ENCODE assay signal across 8 cellular contexts in genomic region chr12:47079894-47080724, GRCh38. TPM values are rescaled to one million over a fixed set of nuclear protein-coding genes. Genes with fewer than 3 reads are reported as not detected.
DNase-seq lines count a peak whose midpoint lies in the region; ATAC-seq, FAIRE-seq and TF ChIP-seq lines count a peak whose summit lies in the region.

TSS of gene AMIGO2 (minus strand) at chr12:47079959. CDS start at chr12:47079002, 957 bp downstream.

- peak; percentile 23 for ATAC-seq in GM18909 (IDR thresholded peaks at IDR 0.05; ENCODE audit: poor library complexity, unreplicated experiment)
- peak; percentile 46 for ATAC-seq in IMR-90 (ENCODE audit: low read depth)
- peak; percentile 51 for ATAC-seq in WTC11
- ATAC-seq in HepG2 = no peak

- peaks cover 10% of the 10 kb centered on the region for H3K9me1 ChIP-seq in IMR-90 (ENCODE audit: insufficient read depth, low read length)

- H2BK5ac ChIP-seq in IMR-90 (ENCODE audit: low read depth, low read length, poor library complexity, severe bottlenecking) = peak within 1 kb of the TSS; percentile 86

- H3K9ac ChIP-seq in IMR-90 (ENCODE audit: low read depth, low read length) (peak within 1 kb of the TSS; percentile 92), HepG2 (ENCODE audit: insufficient read depth, low read depth, low read length) (no peak within 1 kb of the TSS)

- H4K20me1 ChIP-seq in IMR-90 (ENCODE audit: insufficient read depth, low read length) (no peaks in the 10 kb centered on the region), HepG2 (ENCODE audit: insufficient read depth, low read length) (no peaks in the 10 kb centered on the region)

- TF ChIP-seq EP300 in HepG2 (IDR thresholded peaks at IDR 0.05; ENCODE audit: low read depth in 2 of 2, low read length in 2 of 2) = no peak
- no peak for TF ChIP-seq EP300 in HepG2 (CRISPR knock-in tag; IDR thresholded peaks at IDR 0.05; ENCODE audit: borderline replicate concordance)

- peak within 1 kb of the TSS; percentile 25 for H3K27ac Mint-ChIP-seq in WTC11
- peak within 1 kb of the TSS; percentile 82 for H3K27ac Mint-ChIP-seq in dendritic cell treated with granulocyte-macrophage colony-stimulating factor and Interleukin-4, amounts not matched to agents 40 ng/mL and 50 ng/mL, for 4 days

- intact Hi-C loops in IMR-90 (cut with micrococcal nuclease) = loop anchor here (1.0 to 5.0 kb wide), 3 partner anchors 48 to 317 kb away; no protein-coding TSS in a partner anchor
- intact Hi-C loops in dendritic cell treated with granulocyte-macrophage colony-stimulating factor and Interleukin-4, amounts not matched to agents 40 ng/mL and 50 ng/mL, for 4 days (cut with micrococcal nuclease) = loop anchor here (5.0 kb wide), 2 partner anchors 227 to 317 kb away; no protein-coding TSS in a partner anchor
- intact Hi-C loops in HepG2 (cut with micrococcal nuclease; ENCODE audit: unreplicated experiment) = no loop called here

- H3K4me2 ChIP-seq in IMR-90 (ENCODE audit: low read depth, low read length) (peak within 1 kb of the TSS; percentile 97), HepG2 (ENCODE audit: low read depth, low read length) (peak within 1 kb of the TSS; percentile 66)

- peak within 1 kb of the TSS; percentile 86 for H2BK20ac ChIP-seq in IMR-90 (ENCODE audit: low read depth, low read length)

- TF ChIP-seq RAD21 in IMR-90 (IDR thresholded peaks at IDR 0.05; ENCODE audit: low read length) = no peak
- TF ChIP-seq RAD21 in HepG2 (CRISPR knock-in tag; IDR thresholded peaks at IDR 0.05) = no peak

- no peaks in the 10 kb centered on the region for H3K9me3 Mint-ChIP-seq in WTC11
- H3K9me3 Mint-ChIP-seq in dendritic cell treated with granulocyte-macrophage colony-stimulating factor and Interleukin-4, amounts not matched to agents 40 ng/mL and 50 ng/mL, for 4 days = no peaks in the 10 kb centered on the region

- dilution Hi-C loops in IMR-90 (cut with HindIII; ENCODE audit: low sequenced_read_pairs, unreplicated experiment) = no loop called here

- peak within 1 kb of the TSS; percentile 77; the same call in 1 of the 2 replicates for H3K18ac ChIP-seq in IMR-90 (ENCODE audit: low read depth, low read length)

- peaks cover 18% of the 10 kb centered on the region for H3K27me3 Mint-ChIP-seq in WTC11 (ENCODE audit: low read depth)
- H3K27me3 Mint-ChIP-seq in dendritic cell treated with granulocyte-macrophage colony-stimulating factor and Interleukin-4, amounts not matched to agents 40 ng/mL and 50 ng/mL, for 4 days = peaks cover 16% of the 10 kb centered on the region

- peaks cover 83% of the 10 kb centered on the region for H3K4me1 Mint-ChIP-seq in WTC11
- peaks cover 48% of the 10 kb centered on the region for H3K4me1 Mint-ChIP-seq in dendritic cell treated with granulocyte-macrophage colony-stimulating factor and Interleukin-4, amounts not matched to agents 40 ng/mL and 50 ng/mL, for 4 days (ENCODE audit: low read depth)

- peak within 1 kb of the TSS; percentile 97 for H3K14ac ChIP-seq in IMR-90 (replicated peaks; ENCODE audit: low read depth, low read length)

- H2AK5ac ChIP-seq in IMR-90 (ENCODE audit: low read depth, low read length) = peak within 1 kb of the TSS; percentile 48

- H4K8ac ChIP-seq in IMR-90 (ENCODE audit: low read depth in 2 of 2, low read length in 2 of 2) = peak within 1 kb of the TSS; percentile 82 to 84

- peak within 1 kb of the TSS; percentile 88 for H3K4me3 Mint-ChIP-seq in WTC11
- peak within 1 kb of the TSS; percentile 89 for H3K4me3 Mint-ChIP-seq in dendritic cell treated with granulocyte-macrophage colony-stimulating factor and Interleukin-4, amounts not matched to agents 40 ng/mL and 50 ng/mL, for 4 days

- BruUV-seq in IMR-90 (replicated peaks; lab: Mats Ljungman, UMichigan) = no TSS peak
- BruUV-seq in HepG2 (replicated peaks; lab: Mats Ljungman, UMichigan) = no TSS peak

- WGBS in IMR-90 (ENCODE audit: extremely low coverage in 2 of 2, insufficient read length in 1 of 2), 2 experiments = no CpG with 5 or more reads among the region's 59 CpGs
- WGBS in HepG2 (ENCODE audit: low lambda C conversion rate) = 83% methylated on average over 27 of the region's 59 CpGs

- H3K27ac ChIP-seq in IMR-90 (ENCODE audit: insufficient read depth, low read length) = peak within 1 kb of the TSS; percentile 57
- no peak within 1 kb of the TSS for H3K27ac ChIP-seq in HepG2 (ENCODE audit: extremely low read length, insufficient read depth, low read length)

- TF ChIP-seq POLR2A in IMR-90 (IDR thresholded peaks at IDR 0.05; ENCODE audit: low read depth, low read length) = no peak
- TF ChIP-seq POLR2A in HepG2 (IDR thresholded peaks at IDR 0.05; ENCODE audit: insufficient read depth in 1 of 2, low read depth in 2 of 2, low read length in 2 of 2) = no peak

- H2AFZ ChIP-seq in IMR-90 (replicated peaks; ENCODE audit: low read length, poor library complexity) = peak within 1 kb of the TSS; percentile 94
- H2AFZ ChIP-seq in HepG2 (ENCODE audit: low read length) = no peak within 1 kb of the TSS

- peak within 1 kb of the TSS; percentile 95 for H3K23ac ChIP-seq in IMR-90 (ENCODE audit: low read depth, low read length)

- H3K27me3 ChIP-seq in IMR-90 (ENCODE audit: control insufficient read depth, insufficient read depth, low read length) (no peaks in the 10 kb centered on the region), HepG2 (ENCODE audit: control insufficient read depth in 1 of 2, insufficient read depth in 2 of 2, low read length in 2 of 2) (peaks cover 4 to 29% of the 10 kb centered on the region in 2 experiments)

- H3K36me3 ChIP-seq in IMR-90 (ENCODE audit: control insufficient read depth, insufficient read depth, low read length) (no peaks in the 10 kb centered on the region), HepG2 (replicated peaks in 1 of 2; ENCODE audit: control insufficient read depth in 1 of 2, insufficient read depth in 2 of 2, low read length in 2 of 2) (no peaks in the 10 kb centered on the region)

- peak within 1 kb of the TSS; percentile 74; the same call in 1 of the 2 replicates for H4K5ac ChIP-seq in IMR-90 (ENCODE audit: low read depth, low read length)

- H3K4me3 ChIP-seq in IMR-90 (ENCODE audit: insufficient read depth, low read depth, low read length) (peak within 1 kb of the TSS; percentile 91), HepG2 (replicated peaks in 1 of 3; ENCODE audit: insufficient read depth in 1 of 3, low read depth in 2 of 3, low read length in 3 of 3) (peak within 1 kb of the TSS; percentile 22 to 56 (median 29); a peak in 4 of 6 replicates)

- H3K56ac ChIP-seq in IMR-90 (ENCODE audit: extremely low read depth, insufficient read depth, low read length) = peak within 1 kb of the TSS; percentile 98

- POLR2A ChIA-PET in IMR-90 (lab: Charles Lee; ENCODE audit: unreplicated experiment) = no interaction called here
- POLR2A ChIA-PET in WTC11 (lab: Charles Lee) = interaction anchor here (0.6 kb wide), 1 partner anchor 15 kb away, joined by 3 read pairs; no protein-coding TSS in a partner anchor
- POLR2A ChIA-PET in HepG2 (lab: Yijun Ruan, JAX) = no interaction called here

- H2AK9ac ChIP-seq in IMR-90 (replicated peaks; ENCODE audit: low read depth, low read length, poor library complexity) = peak within 1 kb of the TSS; percentile 95

- FAIRE-seq in HepG2 (lab: Jason Lieb, UNC) = no peak

- in situ Hi-C loops in IMR-90 (cut with MboI; ENCODE audit: low sequenced_read_pairs) = loop anchor here (10.0 kb wide), 1 partner anchor 315 kb away; no protein-coding TSS in a partner anchor
- in situ Hi-C loops in HepG2 (cut with HindIII; ENCODE audit: extremely low pct_ligation_motif_present, low pct_unique_long_range_greater_than_20kb) = no loop called here

- H3K9me3 ChIP-seq in IMR-90 (ENCODE audit: control insufficient read depth, insufficient read depth, low read length) (no peaks in the 10 kb centered on the region), HepG2 (ENCODE audit: low read length) (no peaks in the 10 kb centered on the region)

- peak within 1 kb of the TSS; percentile 93 for H3K4ac ChIP-seq in IMR-90 (ENCODE audit: low read depth, low read length)

- H2BK15ac ChIP-seq in IMR-90 (ENCODE audit: low read depth, low read length) = peak within 1 kb of the TSS; percentile 97; the same call in 2 of the 3 replicates

- H2BK120ac ChIP-seq in IMR-90 (ENCODE audit: low read depth, low read length) = peak within 1 kb of the TSS; percentile 92

- peak within 1 kb of the TSS; percentile 91 for H4K91ac ChIP-seq in IMR-90 (ENCODE audit: insufficient read depth, low read depth, low read length)

- no peaks in the 10 kb centered on the region for H3K36me3 Mint-ChIP-seq in WTC11
- H3K36me3 Mint-ChIP-seq in dendritic cell treated with granulocyte-macrophage colony-stimulating factor and Interleukin-4, amounts not matched to agents 40 ng/mL and 50 ng/mL, for 4 days (ENCODE audit: low read depth) = no peaks in the 10 kb centered on the region

- TF ChIP-seq CTCF in IMR-90 (conservative IDR thresholded peaks at IDR 0.05; ENCODE audit: low read depth, low read length) (no peak), WTC11 (IDR thresholded peaks at IDR 0.05) (no peak), HepG2 (CRISPR knock-in tag; IDR thresholded peaks at IDR 0.05) (no peak)

- DNase-seq in 8988T = peak; percentile 58
- DNase-seq in IMR-90 = peak; percentile 54
- peak; percentile 58 for DNase-seq in WTC11 (ENCODE audit: low spot score)
- DNase-seq in HepG2 (ENCODE audit: low spot score) = no peak
- DNase-seq in stimulated activated CD4-positive, alpha-beta T cell treated with anti-CD3 and anti-CD28 coated beads, Interleukin-4, amount 100 ng/mL, for 24 hours = peak; percentile 39
- no peak for DNase-seq in cerebellar nuclear complex (lab: John Stamatoyannopoulos, UW)

- peaks cover 17% of the 10 kb centered on the region for H3K4me1 ChIP-seq in IMR-90 (ENCODE audit: control insufficient read depth, insufficient read depth, low read length)
- H3K4me1 ChIP-seq in HepG2 (ENCODE audit: insufficient read depth, low read length) = peaks cover 15% of the 10 kb centered on the region

- no peaks in the 10 kb centered on the region for H3K79me2 ChIP-seq in HepG2 (ENCODE audit: insufficient read depth, low read length)

- H3K79me1 ChIP-seq in IMR-90 (ENCODE audit: low read depth in 1 of 2, low read length in 2 of 2) = peaks cover 10 to 66% of the 10 kb centered on the region in 2 experiments; a peak in 2 of 4 replicates

- CTCF ChIA-PET in IMR-90 (lab: Yijun Ruan, JAX) (interaction anchor here (1.5 to 2.1 kb wide), 2 partner anchors 9 to 228 kb away, joined by 6 to 8 read pairs; no protein-coding TSS in a partner anchor), WTC11 (lab: Charles Lee) (interaction anchor here (0.6 to 4.8 kb wide), 6 partner anchors 8 to 557 kb away, joined by 3 to 32 read pairs (median 4); no protein-coding TSS in a partner anchor), HepG2 (lab: Yijun Ruan, JAX; ENCODE audit: low intra/inter-chr PET ratio, low total read pairs) (no interaction called here)

RNA-seq across cellular contexts. Expression of gene AMIGO2, which starts in this region (rescaled TPM):
- total RNA-seq in IMR-90 (2012; rRNA removed) (31.7 and 32.6 TPM in 2 replicates), WTC11 (2021) (4.0 to 6.5 TPM (median 4.9 TPM) in 3 replicates), HepG2 (2016; rRNA removed; fragmentation: Illumina TruSeq; extraction: Trizol) (not detected in 2 replicates)
- polyA plus RNA-seq in IMR-90 (2012; rRNA removed) (17.1 and 20.1 TPM in 2 replicates), HepG2 (2011; rRNA removed) (0.03 TPM in 1 of 2 replicates, not detected in the other)
- polyA plus RNA-seq in IMR-90 (2012; cell fraction: cytosol; rRNA removed) = 4.4 and 5.0 TPM in 2 replicates
- polyA plus RNA-seq in IMR-90 (2012; cell fraction: nucleus; rRNA removed; ENCODE audit: low replicate concordance) = 5.1 and 26.1 TPM in 2 replicates
- not detected in 2 replicates for total RNA-seq in HepG2 (2016; cell fraction: cytosol; rRNA removed; fragmentation: Illumina TruSeq; extraction: Trizol; ENCODE audit: low read depth)
- not detected in 2 replicates for total RNA-seq in HepG2 (2016; cell fraction: insoluble cytoplasmic fraction; rRNA removed; fragmentation: Illumina TruSeq; extraction: Trizol)
- total RNA-seq in HepG2 (2016; cell fraction: membrane; rRNA removed; fragmentation: Illumina TruSeq; extraction: Trizol) = not detected in 2 replicates
- not detected in 2 replicates for total RNA-seq in HepG2 (2016; cell fraction: nucleus; rRNA removed; fragmentation: Illumina TruSeq; extraction: Trizol)
- not detected in 2 replicates for polyA plus RNA-seq in HepG2 (2011; cell fraction: cytosol; rRNA removed)
- polyA plus RNA-seq in HepG2 (2011; cell fraction: nucleus; rRNA removed) = not detected in 2 replicates
- not detected in 2 replicates for polyA plus RNA-seq in HepG2 (2012)
- polyA plus RNA-seq in HepG2 (2016; cell fraction: cytosol; fragmentation: Illumina TruSeq; extraction: Trizol; ENCODE audit: low read depth) = not detected in 2 replicates
- not detected in 2 replicates for polyA plus RNA-seq in HepG2 (2016; cell fraction: insoluble cytoplasmic fraction; fragmentation: Illumina TruSeq; extraction: Trizol; ENCODE audit: low read depth)
- polyA plus RNA-seq in HepG2 (2016; cell fraction: membrane; fragmentation: Illumina TruSeq; extraction: Trizol; ENCODE audit: low read depth) = not detected in 2 replicates
- not detected in 2 replicates for polyA plus RNA-seq in HepG2 (2016; cell fraction: nucleus; fragmentation: Illumina TruSeq; extraction: Trizol; ENCODE audit: insufficient read depth, low read depth)
- polyA minus RNA-seq in HepG2 (2011; rRNA and poly(A)+ RNA removed; ENCODE audit: low replicate concordance) = 3.8 TPM in 1 of 2 replicates, not detected in the other
- not detected in 2 replicates for polyA minus RNA-seq in HepG2 (2011; cell fraction: cytosol; rRNA and poly(A)+ RNA removed)
- polyA minus RNA-seq in HepG2 (2011; cell fraction: nucleus; rRNA and poly(A)+ RNA removed) = not detected in 2 replicates

Comparison
In these comparisons a context has a peak if more than half of its experiments do, and no peak if none do; other contexts are left out.
1. RNA of gene AMIGO2 (polyA plus RNA-seq): 4.4 to 26.1 TPM in IMR-90; 0.03 TPM in HepG2; every median in the first group is over 4 times any median in the second.
2. DNase-seq: peak in 8988T (single experiment), IMR-90 (single experiment), WTC11 (single experiment) and stimulated activated CD4-positive, alpha-beta T cell treated with anti-CD3 and anti-CD28 coated beads, Interleukin-4, amount 100 ng/mL, for 24 hours (single experiment); none in HepG2 (single experiment) and cerebellar nuclear complex (0 of 2).